In the genomic region with DNA sequence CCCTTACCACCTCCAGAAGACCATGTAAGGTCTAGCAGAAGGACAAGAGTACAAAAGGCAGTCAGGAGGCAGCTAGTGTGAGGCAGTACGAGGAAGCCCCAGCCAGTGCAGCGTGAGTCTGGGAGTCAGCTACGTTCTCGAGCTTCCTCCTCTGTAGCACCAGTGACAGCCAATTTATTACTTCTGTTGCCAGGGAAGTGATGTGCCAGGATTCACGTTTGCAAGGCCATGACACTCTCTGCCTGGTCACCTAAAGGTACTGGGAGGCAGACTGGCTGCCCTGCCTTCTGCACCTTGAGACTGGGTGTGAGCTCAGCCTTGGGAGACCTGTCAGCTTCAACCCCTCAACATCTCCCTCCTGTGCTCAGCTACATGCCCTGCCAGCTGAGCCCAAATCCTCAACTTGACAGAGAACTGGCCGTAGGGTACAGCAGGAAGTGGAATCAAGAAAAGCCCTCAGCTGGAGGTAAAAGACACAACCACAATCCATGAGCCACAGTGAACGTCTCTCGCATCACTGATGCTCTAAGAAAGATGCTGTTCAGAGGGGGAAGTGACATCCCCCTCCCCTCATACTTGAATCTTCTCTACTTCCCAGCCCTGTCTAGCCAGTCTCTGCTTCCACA, we compare ENCODE assay signal across 26 cellular contexts.
A peak's percentile ranks its signal among the peaks of the same experiment; 100 is the strongest.
DNase-seq lines count a peak whose midpoint lies in the region; ATAC-seq, FAIRE-seq and TF ChIP-seq lines count a peak whose summit lies in the region.
"Had no signal": no experiment of that assay in that cellular context is flagged by ENCODE, and none has a peak within 500 bp of the region (broad histone marks: within the 10 kb centered on the region; RNA-seq: fewer than 3 reads in every experiment).

No MANE protein-coding gene starts in this region.

- no peak overlapping the region for H4K5ac ChIP-seq in H1 (ENCODE audit: insufficient read length, low read depth, low read length)

- H3K9me2 ChIP-seq in OCI-LY7 (ENCODE audit: insufficient read depth, low read length) = no peaks in the 10 kb centered on the region

- no peak overlapping the region for H3K9ac ChIP-seq in H1 (replicated peaks in 1 of 4; ENCODE audit: extremely low read depth in 1 of 4, low read depth in 3 of 4, low read length in 3 of 4)

- H3K4me3 Mint-ChIP-seq in stimulated activated naive B cell treated with anti-CD40 and anti-IgM and Interleukin-4, amounts not matched to agents 10 μg/mL and 1 μg/mL and 100 μg/mL, for 72 hours = no peak overlapping the region
- H3K4me3 Mint-ChIP-seq: natural killer cell had no signal

- H2AK5ac ChIP-seq in H1 (ENCODE audit: low read depth, low read length) = no peak overlapping the region

- H3K23ac ChIP-seq in H1 (ENCODE audit: insufficient read length) = no peak overlapping the region

- peak; percentile 52 for DNase-seq in activated CD8-positive, alpha-beta memory T cell treated with anti-CD3 and anti-CD28 coated beads for 24 hours
- DNase-seq in activated CD8-positive, alpha-beta memory T cell treated with anti-CD3 and anti-CD28 coated beads, Interleukin-2, amount 50 U/mL, for 4 hours = no peak
- DNase-seq in OCI-LY7 (ENCODE audit: low spot score) = peak; percentile 7
- DNase-seq in H1 (ENCODE audit: low read depth in 1 of 2, low spot score in 2 of 2) = peak in 1 of 2 experiments; percentile 27
- DNase-seq in stimulated activated naive B cell treated with anti-CD40 and anti-IgM and Interleukin-4, amounts not matched to agents 10 μg/mL and 1 μg/mL and 100 μg/mL, for 72 hours = no peak
- DNase-seq in middle frontal gyrus (ENCODE audit: extremely low spot score, low spot score) = no peak
- no peak for DNase-seq in NCI-H187 treated with DMSO at 0.1 percent for 48 hours (lab: John Stamatoyannopoulos, UW)
- no peak for DNase-seq in C1 segment of cervical spinal cord (lab: John Stamatoyannopoulos, UW)
- DNase-seq: activated naive CD4-positive, alpha-beta T cell treated with anti-CD3 and anti-CD28 coated beads, Interleukin-2, amount 50 U/mL, for 16 hours; activated T-cell treated with anti-CD3 and anti-CD28 coated beads, Interleukin-2, amount 50 U/mL, for 48 hours; BE2C; HCEC 1CT; natural killer cell; NCI-H1694 treated with DMSO at 0.1 percent for 48 hours; posterior cingulate gyrus; stimulated activated CD4-positive, alpha-beta T cell treated with anti-CD3 and anti-CD28 coated beads, Interleukin-2, amount 100 ng/mL, for 24 hours; SW 1271; upper lobe of right lung had no signal

- no peak for TF ChIP-seq CTCF in OCI-LY7 (conservative IDR thresholded peaks at IDR 0.05; ENCODE audit: low read length)
- no peak for TF ChIP-seq CTCF in H1 (IDR thresholded peaks at IDR 0.05; ENCODE audit: control extremely low read depth in 1 of 3, insufficient read depth in 1 of 3, low read depth in 1 of 3, low read length in 3 of 3)

- H3K36me3 Mint-ChIP-seq in stimulated activated naive B cell treated with anti-CD40 and anti-IgM and Interleukin-4, amounts not matched to agents 10 μg/mL and 1 μg/mL and 100 μg/mL, for 72 hours = peaks cover 6 to 7% of the 10 kb centered on the region in 2 donors
- H3K36me3 Mint-ChIP-seq: natural killer cell had no signal

- no peak overlapping the region for H2BK12ac ChIP-seq in H1 (ENCODE audit: low read depth, low read length)

- no peaks in the 10 kb centered on the region for H3K36me3 ChIP-seq in OCI-LY7 (ENCODE audit: insufficient read depth, low read length)
- H3K36me3 ChIP-seq in H1 (ENCODE audit: control insufficient read depth in 2 of 4, insufficient read depth in 4 of 4, low read length in 3 of 4) = no peaks in the 10 kb centered on the region
- H3K36me3 ChIP-seq: BE2C, upper lobe of right lung had no signal

- H2BK15ac ChIP-seq in H1 (ENCODE audit: low read length) = no peak overlapping the region

- no peak overlapping the region for H2AFZ ChIP-seq in OCI-LY7 (ENCODE audit: low read length)
- H2AFZ ChIP-seq in H1 (ENCODE audit: low read length) = no peak overlapping the region
- H2AFZ ChIP-seq: hepatocyte had no signal

- H4K8ac ChIP-seq in H1 (ENCODE audit: extremely low read depth, insufficient read depth, low read length) = no peak overlapping the region

- 91% methylated on average over 8 of the region's 8 CpGs; no CpG with 5 or more reads in 1 of the 2 experiments for WGBS in H1 (ENCODE audit: extremely low coverage in 1 of 2, insufficient coverage in 1 of 2, insufficient read length in 1 of 2, insufficient replicate concordance in 2 of 2, low coverage in 1 of 2, low lambda C conversion rate in 2 of 2, missing lambda C conversion rate in 1 of 2), 2 experiments

- H3K27ac Mint-ChIP-seq in stimulated activated naive B cell treated with anti-CD40 and anti-IgM and Interleukin-4, amounts not matched to agents 10 μg/mL and 1 μg/mL and 100 μg/mL, for 72 hours = no peak overlapping the region
- H3K27ac Mint-ChIP-seq: natural killer cell had no signal

- no peak overlapping the region for H3K4me3 ChIP-seq in OCI-LY7 (ENCODE audit: low read depth, low read length, poor library complexity, severe bottlenecking)
- H3K4me3 ChIP-seq in H1 (ENCODE audit: extremely low read depth in 1 of 4, insufficient read depth in 2 of 4, low read depth in 3 of 4, low read length in 4 of 4) = no peak overlapping the region
- H3K4me3 ChIP-seq: hepatocyte, upper lobe of right lung had no signal

- TF ChIP-seq EP300 in H1 (IDR thresholded peaks at IDR 0.05; ENCODE audit: borderline replicate concordance in 1 of 2, low read depth in 2 of 2, low read length in 2 of 2) = no peak

- H3K56ac ChIP-seq in H1 (replicated peaks; ENCODE audit: insufficient read length, low read depth, low read length) = no peak overlapping the region

- no peak for FAIRE-seq in H1 (lab: Jason Lieb, UNC)
- FAIRE-seq: colon, endometrium, G401.6, GM12892, islet of Langerhans had no signal

- H3K9me3 ChIP-seq in OCI-LY7 (ENCODE audit: low read length) (no peaks in the 10 kb centered on the region; the same call in 1 of the 2 replicates), H1 (ENCODE audit: insufficient read depth in 2 of 2, low read depth in 1 of 2, low read length in 1 of 2) (peaks cover 7 to 12% of the 10 kb centered on the region in 2 experiments; a peak in 3 of 4 replicates)
- H3K9me3 ChIP-seq: BE2C, upper lobe of right lung had no signal

- no peaks in the 10 kb centered on the region for H3K23me2 ChIP-seq in H1 (ENCODE audit: low read depth, low read length)

- H3K27ac ChIP-seq in OCI-LY7 (ENCODE audit: low read depth, low read length, poor library complexity, severe bottlenecking) (no peak overlapping the region), H1 (ENCODE audit: low read depth, low read length) (no peak overlapping the region)
- H3K27ac ChIP-seq: hepatocyte, upper lobe of right lung, VCaP had no signal

- no peaks in the 10 kb centered on the region for H3K79me2 ChIP-seq in OCI-LY7 (ENCODE audit: insufficient read depth, low read depth, low read length)
- H3K79me2 ChIP-seq in H1 (ENCODE audit: control insufficient read depth in 1 of 2, insufficient read depth in 2 of 2, low read length in 2 of 2) = no peaks in the 10 kb centered on the region
- H3K79me2 ChIP-seq: hepatocyte had no signal

- H4K91ac ChIP-seq in H1 (replicated peaks; ENCODE audit: insufficient read length, low read length) = no peak overlapping the region

- ATAC-seq in stimulated activated naive B cell treated with anti-CD40 and anti-IgM and Interleukin-4, amounts not matched to agents 10 μg/mL and 1 μg/mL and 100 μg/mL, for 72 hours (replicated peaks) = peak; percentile 28 to 43
- ATAC-seq: natural killer cell, Right ventricle myocardium inferior, upper lobe of right lung had no signal

- H3K14ac ChIP-seq in H1 (ENCODE audit: insufficient read length) = no peak overlapping the region

- no peak for TF ChIP-seq POLR2A in H1 (IDR thresholded peaks at IDR 0.05; ENCODE audit: control extremely low read depth in 1 of 2, low read depth in 2 of 2, low read length in 2 of 2)

- no TSS peak for BruUV-seq in OCI-LY7 (replicated peaks; lab: Mats Ljungman, UMichigan)

- no peak overlapping the region for H3K18ac ChIP-seq in H1 (ENCODE audit: extremely low read depth, low read length)

- no peak overlapping the region for H2BK20ac ChIP-seq in H1 (ENCODE audit: low read length)

- H3K9me3 Mint-ChIP-seq in stimulated activated naive B cell treated with anti-CD40 and anti-IgM and Interleukin-4, amounts not matched to agents 10 μg/mL and 1 μg/mL and 100 μg/mL, for 72 hours = peaks cover 7 to 13% of the 10 kb centered on the region in 2 donors
- H3K9me3 Mint-ChIP-seq: natural killer cell had no signal

- H3K4ac ChIP-seq in H1 (replicated peaks; ENCODE audit: insufficient read length, low read depth, low read length) = no peak overlapping the region

- TF ChIP-seq RAD21 in H1 (IDR thresholded peaks at IDR 0.05 in 1 of 2, conservative IDR thresholded peaks at IDR 0.05 in 1 of 2; ENCODE audit: low read depth in 2 of 2, low read length in 2 of 2) = no peak

- H4K20me1 ChIP-seq in OCI-LY7 (ENCODE audit: insufficient read depth, low read length) (no peaks in the 10 kb centered on the region), H1 (replicated peaks in 1 of 2; ENCODE audit: control insufficient read depth in 1 of 2, insufficient read depth in 2 of 2, low read length in 2 of 2) (no peaks in the 10 kb centered on the region)

- peaks cover 18 to 35% of the 10 kb centered on the region in 2 donors for H3K27me3 Mint-ChIP-seq in stimulated activated naive B cell treated with anti-CD40 and anti-IgM and Interleukin-4, amounts not matched to agents 10 μg/mL and 1 μg/mL and 100 μg/mL, for 72 hours

- CTCF ChIA-PET in OCI-LY7 (lab: Charles Lee; ENCODE audit: unreplicated experiment) (interaction anchor here (1.1 kb wide), 1 partner anchor 426 kb away, joined by 3 read pairs; no protein-coding TSS in a partner anchor), H1 (lab: Charles Lee; ENCODE audit: partially characterized antibody) (interaction anchor here (0.5 to 5.7 kb wide), 13 partner anchors 10 to 1121 kb away, joined by 3 to 86 read pairs (median 3); no protein-coding TSS in a partner anchor)

- POLR2A ChIA-PET in OCI-LY7 (lab: Charles Lee) (interaction anchor here (0.6 kb wide), 1 partner anchor 101 kb away, joined by 4 read pairs; no protein-coding TSS in a partner anchor), H1 (lab: Charles Lee; ENCODE audit: partially characterized antibody) (interaction anchor here (1.2 to 1.4 kb wide), 2 partner anchors 10 to 428 kb away, joined by 3 to 4 read pairs; no protein-coding TSS in a partner anchor)

- intact Hi-C loops in OCI-LY7 (cut with micrococcal nuclease; ENCODE audit: unreplicated experiment) = loop anchor here (10.0 kb wide), 1 partner anchor 105 kb away; no protein-coding TSS in a partner anchor

- H3K4me2 ChIP-seq in OCI-LY7 (ENCODE audit: low read length) (no peak overlapping the region), H1 (ENCODE audit: insufficient read depth in 1 of 2, low read depth in 2 of 2, low read length in 2 of 2) (no peak overlapping the region)
- H3K4me2 ChIP-seq: hepatocyte had no signal

- H3K4me1 Mint-ChIP-seq in stimulated activated naive B cell treated with anti-CD40 and anti-IgM and Interleukin-4, amounts not matched to agents 10 μg/mL and 1 μg/mL and 100 μg/mL, for 72 hours = peaks cover 6% of the 10 kb centered on the region in 2 donors

- H3K4me1 ChIP-seq in OCI-LY7 (ENCODE audit: insufficient read depth, low read length, poor library complexity, severe bottlenecking) (peaks cover 3% of the 10 kb centered on the region), H1 (replicated peaks in 1 of 4; ENCODE audit: control insufficient read depth in 3 of 4, insufficient read depth in 4 of 4, low read length in 3 of 4) (peaks cover 0 to 6% (median 3%) of the 10 kb centered on the region in 4 experiments; a peak in 3 of 7 replicates)
- H3K4me1 ChIP-seq: BE2C had no signal

- peak overlapping the region; percentile 8; the same call in 1 of the 2 replicates for H2BK5ac ChIP-seq in H1 (ENCODE audit: low read depth, low read length)

- H3K27me3 ChIP-seq in H1 (replicated peaks in 1 of 4; ENCODE audit: control insufficient read depth in 3 of 4, extremely low read depth in 1 of 4, insufficient read depth in 3 of 4, low read length in 3 of 4) = no peaks in the 10 kb centered on the region
- H3K27me3 ChIP-seq: BE2C, hepatocyte, upper lobe of right lung had no signal

- H2BK120ac ChIP-seq in H1 (replicated peaks; ENCODE audit: low read depth, low read length) = no peak overlapping the region

- no peaks in the 10 kb centered on the region for H3K79me1 ChIP-seq in H1 (ENCODE audit: low read depth, low read length)

Comparison
In these comparisons a context has a peak if more than half of its experiments do, and no peak if none do; other contexts are left out.
1. DNase-seq: peak in activated CD8-positive, alpha-beta memory T cell treated with anti-CD3 and anti-CD28 coated beads for 24 hours (single experiment) and OCI-LY7 (single experiment); none in activated CD8-positive, alpha-beta memory T cell treated with anti-CD3 and anti-CD28 coated beads, Interleukin-2, amount 50 U/mL, for 4 hours (single experiment), stimulated activated naive B cell treated with anti-CD40 and anti-IgM and Interleukin-4, amounts not matched to agents 10 μg/mL and 1 μg/mL and 100 μg/mL, for 72 hours (single experiment), middle frontal gyrus (single experiment), NCI-H187 treated with DMSO at 0.1 percent for 48 hours (single experiment) and C1 segment of cervical spinal cord (0 of 14).